In genomic region chr17:721540-721937, GRCh38 we compare ENCODE assay signal across 19 cellular contexts. TPM values are rescaled to one million over a fixed set of nuclear protein-coding genes. Genes with fewer than 3 reads are reported as not detected.
A peak's percentile ranks its signal among the peaks of the same experiment; 100 is the strongest.
DNase-seq lines count a peak whose midpoint lies in the region; ATAC-seq, FAIRE-seq and TF ChIP-seq lines count a peak whose summit lies in the region.
"Had no signal": no experiment of that assay in that cellular context is flagged by ENCODE, and none has a peak within 500 bp of the region (broad histone marks: within the 10 kb centered on the region; RNA-seq: fewer than 3 reads in every experiment).

No MANE protein-coding gene starts in this region.

- H3K9ac ChIP-seq in HepG2 (ENCODE audit: insufficient read depth, low read depth, low read length), result no peak overlapping the region

- TF ChIP-seq RAD21 in HepG2 (CRISPR knock-in tag; IDR thresholded peaks at IDR 0.05), result no peak

- no peaks in the 10 kb centered on the region for H3K9me3 Mint-ChIP-seq in WTC11

- H3K27ac ChIP-seq in HepG2 (ENCODE audit: extremely low read length, insufficient read depth, low read length) (no peak overlapping the region), right lobe of liver (no peak overlapping the region), foreskin keratinocyte (peak overlapping the region; percentile 98), A673 (ENCODE audit: low read depth, low read length, poor library complexity, severe bottlenecking) (no peak overlapping the region)
- H3K27ac ChIP-seq: C4-2B had no signal

- BruUV-seq in HepG2 (replicated peaks; lab: Mats Ljungman, UMichigan), result no TSS peak
- no TSS peak for BruUV-seq in A673 (replicated peaks; lab: Mats Ljungman, UMichigan)

- H3K27me3 Mint-ChIP-seq in WTC11 (ENCODE audit: low read depth), result no peaks in the 10 kb centered on the region

- intact Hi-C loops in HepG2 (cut with micrococcal nuclease; ENCODE audit: unreplicated experiment) (no loop called here), right lobe of liver (cut with DNase I) (no loop called here), lower leg skin (cut with DNase I; ENCODE audit: low total_unique reads) (no loop called here), A673 (cut with micrococcal nuclease; ENCODE audit: unreplicated experiment) (no loop called here)

- TF ChIP-seq POLR2A in HepG2 (IDR thresholded peaks at IDR 0.05; ENCODE audit: insufficient read depth in 1 of 2, low read depth in 2 of 2, low read length in 2 of 2) (no peak), right lobe of liver (IDR thresholded peaks at IDR 0.05) (no peak), lower leg skin (IDR thresholded peaks at IDR 0.05) (no peak)

- H4K20me1 ChIP-seq in HepG2 (ENCODE audit: insufficient read depth, low read length), result no peaks in the 10 kb centered on the region

- H2AFZ ChIP-seq in HepG2 (ENCODE audit: low read length), result no peak overlapping the region

- TF ChIP-seq CTCF in HepG2 (CRISPR knock-in tag; IDR thresholded peaks at IDR 0.05) (no peak), right lobe of liver (IDR thresholded peaks at IDR 0.05) (no peak), WTC11 (IDR thresholded peaks at IDR 0.05) (no peak), foreskin keratinocyte (conservative IDR thresholded peaks at IDR 0.05) (no peak), lower leg skin (IDR thresholded peaks at IDR 0.05) (no peak), A673 (conservative IDR thresholded peaks at IDR 0.05; ENCODE audit: low read depth, low read length) (no peak)

- H3K79me2 ChIP-seq in HepG2 (ENCODE audit: insufficient read depth, low read length), result no peaks in the 10 kb centered on the region

- no peak overlapping the region for H3K4me3 Mint-ChIP-seq in WTC11

- no peak for TF ChIP-seq EP300 in HepG2 (IDR thresholded peaks at IDR 0.05; ENCODE audit: low read depth in 2 of 2, low read length in 2 of 2)
- TF ChIP-seq EP300 in HepG2 (CRISPR knock-in tag; IDR thresholded peaks at IDR 0.05; ENCODE audit: borderline replicate concordance), result no peak

- POLR2A ChIA-PET in HepG2 (lab: Yijun Ruan, JAX), result no interaction called here
- POLR2A ChIA-PET in WTC11 (lab: Charles Lee), result no interaction called here
- POLR2A ChIA-PET in A673 (lab: Charles Lee; ENCODE audit: low non-redundant PET), result no interaction called here

- peak overlapping the region; percentile 23; the same call in 1 of the 2 replicates for H3K4me2 ChIP-seq in HepG2 (ENCODE audit: low read depth, low read length)

- no peaks in the 10 kb centered on the region for H3K36me3 Mint-ChIP-seq in WTC11

- WGBS in HepG2 (ENCODE audit: low lambda C conversion rate), result 57% methylated on average over 5 of the region's 5 CpGs
- 65% methylated on average over 4 of the region's 5 CpGs for WGBS in right lobe of liver (ENCODE audit: insufficient coverage, low coverage, low lambda C conversion rate, missing lambda C conversion rate)
- 41 to 52% methylated on average over 5 of the region's 5 CpGs for WGBS in lower leg skin, 2 donors

- FAIRE-seq in HepG2 (lab: Jason Lieb, UNC), result no peak
- FAIRE-seq: A204.1, GM19239, H54, HTR-8/SVneo had no signal

- peak overlapping the region; percentile 32; the same call in 1 of the 2 replicates for H3K27ac Mint-ChIP-seq in WTC11

- H3K9me3 ChIP-seq in HepG2 (ENCODE audit: low read length) (no peaks in the 10 kb centered on the region), right lobe of liver (no peaks in the 10 kb centered on the region), A673 (ENCODE audit: low read depth, low read length, poor library complexity, severe bottlenecking) (no peaks in the 10 kb centered on the region)

- CTCF ChIA-PET in HepG2 (lab: Yijun Ruan, JAX; ENCODE audit: low intra/inter-chr PET ratio, low total read pairs) (no interaction called here), WTC11 (lab: Charles Lee) (interaction anchor here (0.5 to 1.4 kb wide), 5 partner anchors 8 to 337 kb away, joined by 3 to 5 read pairs (median 4); partner anchors contain the start of gene TIMM22), A673 (lab: Charles Lee) (no interaction called here)

- H3K4me1 ChIP-seq in HepG2 (ENCODE audit: insufficient read depth, low read length), result peaks cover 30% of the 10 kb centered on the region
- peaks cover 0 to 7% (median 3%) of the 10 kb centered on the region in 4 donors for H3K4me1 ChIP-seq in right lobe of liver
- H3K4me1 ChIP-seq in foreskin keratinocyte, result peaks cover 15% of the 10 kb centered on the region
- no peaks in the 10 kb centered on the region for H3K4me1 ChIP-seq in A673 (ENCODE audit: insufficient read depth, low read length, poor library complexity, severe bottlenecking)

- in situ Hi-C loops in HepG2 (cut with HindIII; ENCODE audit: extremely low pct_ligation_motif_present, low pct_unique_long_range_greater_than_20kb), result no loop called here

- no peak for ATAC-seq in HepG2
- no peak for ATAC-seq in right lobe of liver
- ATAC-seq in WTC11, result no peak
- peak; percentile 75 for ATAC-seq in foreskin keratinocyte
- no peak for ATAC-seq in HG02852 (IDR thresholded peaks at IDR 0.05; ENCODE audit: unreplicated experiment)
- ATAC-seq: PC-3 had no signal

- DNase-seq in HepG2 (ENCODE audit: low spot score) (no peak), right lobe of liver (no peak), WTC11 (ENCODE audit: low spot score) (no peak), foreskin keratinocyte (peak; percentile 73 to 89), lower leg skin (ENCODE audit: low spot score in 2 of 2) (no peak), A673 (ENCODE audit: low spot score) (no peak), globus pallidus (ENCODE audit: low spot score) (no peak)
- DNase-seq: EL, NCI-H1105 treated with DMSO at 0.1 percent for 48 hours, NCI-H1694 treated with DMSO at 0.1 percent for 48 hours, NCI-H345, NCI-H526 treated with DMSO at 0.1 percent for 48 hours, PC-3 had no signal

- H3K27me3 ChIP-seq in HepG2 (ENCODE audit: control insufficient read depth in 1 of 2, insufficient read depth in 2 of 2, low read length in 2 of 2) (no peaks in the 10 kb centered on the region), right lobe of liver (no peaks in the 10 kb centered on the region), foreskin keratinocyte (no peaks in the 10 kb centered on the region), A673 (replicated peaks; ENCODE audit: insufficient read depth, low read depth, low read length, poor library complexity) (no peaks in the 10 kb centered on the region)

- peaks cover 6% of the 10 kb centered on the region for H3K4me1 Mint-ChIP-seq in WTC11

- H3K4me3 ChIP-seq in HepG2 (replicated peaks in 1 of 3; ENCODE audit: insufficient read depth in 1 of 3, low read depth in 2 of 3, low read length in 3 of 3) (no peak overlapping the region), right lobe of liver (no peak overlapping the region), lower leg skin (ENCODE audit: low read depth, poor library complexity, severe bottlenecking) (no peak overlapping the region), A673 (ENCODE audit: low read depth, low read length, poor library complexity, severe bottlenecking) (no peak overlapping the region)

- H3K36me3 ChIP-seq in HepG2 (replicated peaks in 1 of 2; ENCODE audit: control insufficient read depth in 1 of 2, insufficient read depth in 2 of 2, low read length in 2 of 2) (no peaks in the 10 kb centered on the region), right lobe of liver (no peaks in the 10 kb centered on the region), A673 (ENCODE audit: insufficient read depth, low read length, poor library complexity, severe bottlenecking) (no peaks in the 10 kb centered on the region)

RNA-seq across cellular contexts. Expression of gene VPS53, which starts 6.9 kb away (rescaled TPM):
- total RNA-seq in HepG2 (2016; rRNA removed; fragmentation: Illumina TruSeq; extraction: Trizol), result 17.3 and 21.8 TPM in 2 replicates
- 8.1 and 10.4 TPM in 2 replicates for total RNA-seq in HepG2 (2016; cell fraction: cytosol; rRNA removed; fragmentation: Illumina TruSeq; extraction: Trizol; ENCODE audit: low read depth)
- total RNA-seq in HepG2 (2016; cell fraction: insoluble cytoplasmic fraction; rRNA removed; fragmentation: Illumina TruSeq; extraction: Trizol), result 17.9 and 18.2 TPM in 2 replicates
- 6.2 and 7.3 TPM in 2 replicates for total RNA-seq in HepG2 (2016; cell fraction: membrane; rRNA removed; fragmentation: Illumina TruSeq; extraction: Trizol)
- 13.4 and 15.3 TPM in 2 replicates for total RNA-seq in HepG2 (2016; cell fraction: nucleus; rRNA removed; fragmentation: Illumina TruSeq; extraction: Trizol)
- 12.5 and 13.3 TPM in 2 replicates for polyA plus RNA-seq in HepG2 (2011; rRNA removed)
- 7.6 and 8.0 TPM in 2 replicates for polyA plus RNA-seq in HepG2 (2011; cell fraction: cytosol; rRNA removed)
- 10.5 and 11.7 TPM in 2 replicates for polyA plus RNA-seq in HepG2 (2011; cell fraction: nucleus; rRNA removed)
- polyA plus RNA-seq in HepG2 (2012), result 11.0 and 12.6 TPM in 2 replicates
- 1.3 and 1.4 TPM in 2 replicates for polyA plus RNA-seq in HepG2 (2016; cell fraction: cytosol; fragmentation: Illumina TruSeq; extraction: Trizol; ENCODE audit: low read depth)
- 12.9 and 17.6 TPM in 2 replicates for polyA plus RNA-seq in HepG2 (2016; cell fraction: insoluble cytoplasmic fraction; fragmentation: Illumina TruSeq; extraction: Trizol; ENCODE audit: low read depth)
- polyA plus RNA-seq in HepG2 (2016; cell fraction: membrane; fragmentation: Illumina TruSeq; extraction: Trizol; ENCODE audit: low read depth), result 3.0 and 3.4 TPM in 2 replicates
- polyA plus RNA-seq in HepG2 (2016; cell fraction: nucleus; fragmentation: Illumina TruSeq; extraction: Trizol; ENCODE audit: insufficient read depth, low read depth), result 18.7 and 20.8 TPM in 2 replicates
- polyA minus RNA-seq in HepG2 (2011; rRNA and poly(A)+ RNA removed; ENCODE audit: low replicate concordance), result 109 and 127 TPM in 2 replicates
- polyA minus RNA-seq in HepG2 (2011; cell fraction: cytosol; rRNA and poly(A)+ RNA removed), result 24.4 and 27.0 TPM in 2 replicates
- 35.8 and 54.7 TPM in 2 replicates for polyA minus RNA-seq in HepG2 (2011; cell fraction: nucleus; rRNA and poly(A)+ RNA removed)
- 10 to 100 TPM; 17.9 to 35.1 (median 28.2) TPM for total RNA-seq in right lobe of liver
- 44.5 to 55.6 TPM (median 49.8 TPM) in 3 replicates for total RNA-seq in WTC11 (2021)
- total RNA-seq in foreskin keratinocyte, result 25.1 and 26.6 TPM in 2 replicates
- 6.7 and 8.3 TPM in 2 replicates for polyA plus RNA-seq in foreskin keratinocyte
- total RNA-seq in lower leg skin, result 10 to 100 TPM; 25.6 to 44.2 (median 29.4) TPM
- total RNA-seq in A673 (2021), result 80.0 and 92.3 TPM in 2 replicates

RNA-seq across cellular contexts. Expression of gene TLCD3A, which starts 10.9 kb away (rescaled TPM):
- total RNA-seq in HepG2 (2016; rRNA removed; fragmentation: Illumina TruSeq; extraction: Trizol), result 16.5 and 25.2 TPM in 2 replicates
- 11.6 and 12.3 TPM in 2 replicates for total RNA-seq in HepG2 (2016; cell fraction: cytosol; rRNA removed; fragmentation: Illumina TruSeq; extraction: Trizol; ENCODE audit: low read depth)
- total RNA-seq in HepG2 (2016; cell fraction: insoluble cytoplasmic fraction; rRNA removed; fragmentation: Illumina TruSeq; extraction: Trizol), result 16.8 and 25.2 TPM in 2 replicates
- total RNA-seq in HepG2 (2016; cell fraction: membrane; rRNA removed; fragmentation: Illumina TruSeq; extraction: Trizol), result 24.8 and 30.1 TPM in 2 replicates
- total RNA-seq in HepG2 (2016; cell fraction: nucleus; rRNA removed; fragmentation: Illumina TruSeq; extraction: Trizol), result 22.5 and 29.8 TPM in 2 replicates
- polyA plus RNA-seq in HepG2 (2011; rRNA removed), result 46.6 and 53.8 TPM in 2 replicates
- 55.4 and 57.8 TPM in 2 replicates for polyA plus RNA-seq in HepG2 (2011; cell fraction: cytosol; rRNA removed)
- 29.5 and 29.7 TPM in 2 replicates for polyA plus RNA-seq in HepG2 (2011; cell fraction: nucleus; rRNA removed)
- 28.7 and 29.6 TPM in 2 replicates for polyA plus RNA-seq in HepG2 (2012)
- 16.6 and 21.9 TPM in 2 replicates for polyA plus RNA-seq in HepG2 (2016; cell fraction: cytosol; fragmentation: Illumina TruSeq; extraction: Trizol; ENCODE audit: low read depth)
- polyA plus RNA-seq in HepG2 (2016; cell fraction: insoluble cytoplasmic fraction; fragmentation: Illumina TruSeq; extraction: Trizol; ENCODE audit: low read depth), result 21.1 and 27.9 TPM in 2 replicates
- polyA plus RNA-seq in HepG2 (2016; cell fraction: membrane; fragmentation: Illumina TruSeq; extraction: Trizol; ENCODE audit: low read depth), result 30.8 and 33.2 TPM in 2 replicates
- 48.5 and 49.8 TPM in 2 replicates for polyA plus RNA-seq in HepG2 (2016; cell fraction: nucleus; fragmentation: Illumina TruSeq; extraction: Trizol; ENCODE audit: insufficient read depth, low read depth)
- polyA minus RNA-seq in HepG2 (2011; rRNA and poly(A)+ RNA removed; ENCODE audit: low replicate concordance), result 112 and 176 TPM in 2 replicates
- polyA minus RNA-seq in HepG2 (2011; cell fraction: cytosol; rRNA and poly(A)+ RNA removed), result 36.8 and 39.7 TPM in 2 replicates
- 18.0 and 23.5 TPM in 2 replicates for polyA minus RNA-seq in HepG2 (2011; cell fraction: nucleus; rRNA and poly(A)+ RNA removed)
- 10 to 100 TPM in 1 of 6 experiments, 1 to 10 TPM in 3, under 1 TPM in 2; 0.59 to 11.5 (median 1.6) TPM for total RNA-seq in right lobe of liver
- 21.6 to 24.9 TPM (median 23.4 TPM) in 3 replicates for total RNA-seq in WTC11 (2021)
- total RNA-seq in foreskin keratinocyte, result 35.3 and 38.9 TPM in 2 replicates
- polyA plus RNA-seq in foreskin keratinocyte, result 35.4 and 39.2 TPM in 2 replicates
- total RNA-seq in lower leg skin, result 100 to 1,000 TPM in 1 of 4 donors, 10 to 100 TPM in 3; 75.2 to 111 (median 78.8) TPM
- total RNA-seq in A673 (2021), result 38.7 and 49.2 TPM in 2 replicates

RNA-seq across cellular contexts. Expression of gene GEMIN4, which starts 30.5 kb away (rescaled TPM):
- total RNA-seq in HepG2 (2016; rRNA removed; fragmentation: Illumina TruSeq; extraction: Trizol) (22.7 and 28.2 TPM in 2 replicates), right lobe of liver (10 to 100 TPM in 1 of 6 experiments, 1 to 10 TPM in 5; 7.1 to 10.1 (median 8.0) TPM), WTC11 (2021) (39.9 to 48.4 TPM (median 42.1 TPM) in 3 replicates), foreskin keratinocyte (35.5 and 41.5 TPM in 2 replicates), lower leg skin (10 to 100 TPM; 27.7 to 48.3 (median 37.7) TPM), A673 (2021) (58.7 and 66.3 TPM in 2 replicates)
- 1.6 and 2.8 TPM in 2 replicates for total RNA-seq in HepG2 (2016; cell fraction: cytosol; rRNA removed; fragmentation: Illumina TruSeq; extraction: Trizol; ENCODE audit: low read depth)
- total RNA-seq in HepG2 (2016; cell fraction: insoluble cytoplasmic fraction; rRNA removed; fragmentation: Illumina TruSeq; extraction: Trizol), result 23.2 and 25.6 TPM in 2 replicates
- 7.3 and 7.8 TPM in 2 replicates for total RNA-seq in HepG2 (2016; cell fraction: membrane; rRNA removed; fragmentation: Illumina TruSeq; extraction: Trizol)
- 14.5 and 15.4 TPM in 2 replicates for total RNA-seq in HepG2 (2016; cell fraction: nucleus; rRNA removed; fragmentation: Illumina TruSeq; extraction: Trizol)
- polyA plus RNA-seq in HepG2 (2011; rRNA removed) (10.8 and 13.6 TPM in 2 replicates), foreskin keratinocyte (24.0 and 30.6 TPM in 2 replicates)
- 5.1 and 7.0 TPM in 2 replicates for polyA plus RNA-seq in HepG2 (2011; cell fraction: cytosol; rRNA removed)
- polyA plus RNA-seq in HepG2 (2011; cell fraction: nucleus; rRNA removed), result 15.7 and 16.5 TPM in 2 replicates
- polyA plus RNA-seq in HepG2 (2012), result 10.4 and 10.6 TPM in 2 replicates
- polyA plus RNA-seq in HepG2 (2016; cell fraction: cytosol; fragmentation: Illumina TruSeq; extraction: Trizol; ENCODE audit: low read depth), result 0.83 and 1.1 TPM in 2 replicates
- 18.5 and 22.6 TPM in 2 replicates for polyA plus RNA-seq in HepG2 (2016; cell fraction: insoluble cytoplasmic fraction; fragmentation: Illumina TruSeq; extraction: Trizol; ENCODE audit: low read depth)
- polyA plus RNA-seq in HepG2 (2016; cell fraction: membrane; fragmentation: Illumina TruSeq; extraction: Trizol; ENCODE audit: low read depth), result 2.1 and 3.2 TPM in 2 replicates
- polyA plus RNA-seq in HepG2 (2016; cell fraction: nucleus; fragmentation: Illumina TruSeq; extraction: Trizol; ENCODE audit: insufficient read depth, low read depth), result 17.5 and 17.6 TPM in 2 replicates
- polyA minus RNA-seq in HepG2 (2011; rRNA and poly(A)+ RNA removed; ENCODE audit: low replicate concordance), result 30.3 and 134 TPM in 2 replicates
- polyA minus RNA-seq in HepG2 (2011; cell fraction: cytosol; rRNA and poly(A)+ RNA removed), result 6.5 and 6.9 TPM in 2 replicates
- polyA minus RNA-seq in HepG2 (2011; cell fraction: nucleus; rRNA and poly(A)+ RNA removed), result 9.9 and 11.6 TPM in 2 replicates

Comparison
In these comparisons a context has a peak if more than half of its experiments do, and no peak if none do; other contexts are left out.
1. DNase-seq: peak in foreskin keratinocyte (2 of 2); none in HepG2 (single experiment), right lobe of liver (0 of 3), WTC11 (single experiment), lower leg skin (0 of 2), A673 (single experiment) and globus pallidus (single experiment).